ENCODE assay signal across 9 cellular contexts in the genomic region with DNA sequence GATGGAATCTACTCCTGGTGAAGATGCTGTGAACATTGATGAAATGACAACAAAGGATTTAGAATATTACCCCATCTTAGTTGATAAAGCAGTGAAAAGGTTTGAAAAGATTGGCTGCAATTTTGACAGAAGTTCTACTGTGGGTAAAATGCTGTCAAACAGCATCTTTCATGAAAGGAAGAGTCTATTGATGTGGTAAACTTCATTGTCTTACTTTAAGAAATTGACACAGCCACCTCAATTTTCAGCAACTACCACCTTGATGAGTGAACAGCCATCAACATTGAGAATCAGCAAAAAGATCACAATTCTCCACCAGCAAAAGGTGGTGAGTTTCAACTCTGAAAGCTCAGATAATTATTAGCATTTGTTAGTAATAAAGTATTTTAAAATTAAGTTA.
"Had no signal": no experiment of that assay in that cellular context is flagged by ENCODE, and none has a peak within 500 bp of the region (broad histone marks: within the 10 kb centered on the region; RNA-seq: fewer than 3 reads in every experiment).

No MANE protein-coding gene starts in this region.

- H3K27ac ChIP-seq: GM23248, KMS-11 had no signal

- H3K4me3 Mint-ChIP-seq: HFFc6 had no signal

- H3K9me3 ChIP-seq: HAP-1 had no signal

- H3K36me3 ChIP-seq: HAP-1 had no signal

- DNase-seq: GM23248, GOT3, H7, HFFc6, IMR-90, KBM-7 had no signal

- H3K4me3 ChIP-seq: GM23248, HAP-1 had no signal

- H3K4me1 ChIP-seq: HAP-1 had no signal

- H3K27ac Mint-ChIP-seq: HFFc6 had no signal

- ATAC-seq: HCT116 had no signal
